ENCODE assay signal across 27 cellular contexts in the genomic region with DNA sequence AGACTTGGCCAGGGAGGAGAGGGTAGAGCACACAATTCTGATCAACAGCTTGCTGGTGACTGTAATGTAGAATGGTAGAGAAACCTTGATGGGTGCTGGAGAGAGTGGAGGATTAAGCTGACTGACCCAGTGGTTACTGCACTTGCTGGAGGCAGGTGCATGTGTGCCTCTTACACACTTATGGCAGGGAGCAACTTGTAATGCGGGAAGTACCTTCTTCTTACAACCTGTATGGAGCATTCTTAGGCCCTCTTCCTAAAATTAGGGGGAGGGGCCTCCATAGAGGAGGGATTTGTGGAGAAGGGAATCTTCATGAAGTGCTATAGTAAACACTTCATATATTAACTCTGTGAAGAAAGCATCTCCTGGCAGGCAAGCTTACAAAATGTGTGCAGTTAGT.
"Had no signal": no experiment of that assay in that cellular context is flagged by ENCODE, and none has a peak within 500 bp of the region (broad histone marks: within the 10 kb centered on the region; RNA-seq: fewer than 3 reads in every experiment).

No MANE protein-coding gene starts in this region.

- DNase-seq: activated CD4-positive, alpha-beta memory T cell treated with anti-CD3 and anti-CD28 coated beads for 36 hours; activated CD4-positive, alpha-beta T cell treated with anti-CD3 and anti-CD28 coated beads, Interleukin-2, amount 10 ng/mL, durations not matched to agents 24 days and 14 days; activated CD8-positive, alpha-beta memory T cell treated with anti-CD3 and anti-CD28 coated beads, Interleukin-2, amount 10 ng/mL, durations not matched to agents 7 days and 5 days; activated CD8-positive, alpha-beta memory T cell treated with anti-CD3 and anti-CD28 coated beads, Interleukin-2, amount 50 U/mL, for 4 hours; activated CD8-positive, alpha-beta T cell treated with anti-CD3 and anti-CD28 coated beads, Interleukin-2, amount 10 ng/mL, durations not matched to agents 7 days and 5 days; activated effector memory CD4-positive, alpha-beta T cell treated with anti-CD3 and anti-CD28 coated beads, Interleukin-2, amount 50 U/mL, for 16 hours; activated naive CD4-positive, alpha-beta T cell treated with anti-CD3 and anti-CD28 coated beads for 36 hours; activated naive CD8-positive, alpha-beta T cell treated with anti-CD3 and anti-CD28 coated beads for 36 hours; activated naive CD8-positive, alpha-beta T cell treated with anti-CD3 and anti-CD28 coated beads, Interleukin-2, amount 50 U/mL, for 24 hours; activated T-cell treated with anti-CD3 and anti-CD28 coated beads, Interleukin-2, amount 50 U/mL, for 1 hour; activated T-cell treated with anti-CD3 and anti-CD28 coated beads, Interleukin-2, amount 50 U/mL, for 48 hours; adrenal gland; amygdala; aorta; body of pancreas; caudate nucleus; cortex of kidney; effector CD8-positive, alpha-beta T cell; esophagus squamous epithelium; foreskin melanocyte; heart right ventricle; T-helper 2 cell had no signal

- H3K27me3 Mint-ChIP-seq: activated CD4-positive, alpha-beta memory T cell treated with anti-CD3 and anti-CD28 coated beads for 36 hours; activated CD4-positive, alpha-beta T cell treated with anti-CD3 and anti-CD28 coated beads, Interleukin-2, amount 10 ng/mL, durations not matched to agents 24 days and 14 days; activated CD8-positive, alpha-beta memory T cell treated with anti-CD3 and anti-CD28 coated beads, Interleukin-2, amount 10 ng/mL, durations not matched to agents 7 days and 5 days; activated naive CD4-positive, alpha-beta T cell treated with anti-CD3 and anti-CD28 coated beads, Interleukin-2, amount 50 U/mL, for 24 hours; activated naive CD8-positive, alpha-beta T cell treated with anti-CD3 and anti-CD28 coated beads for 36 hours; activated naive CD8-positive, alpha-beta T cell treated with anti-CD3 and anti-CD28 coated beads, Interleukin-2, amount 50 U/mL, for 24 hours had no signal

- H3K9me3 Mint-ChIP-seq: activated naive CD4-positive, alpha-beta T cell treated with anti-CD3 and anti-CD28 coated beads, Interleukin-2, amount 50 U/mL, for 24 hours had no signal

- H3K4me3 Mint-ChIP-seq: activated CD4-positive, alpha-beta memory T cell treated with anti-CD3 and anti-CD28 coated beads for 36 hours; activated CD4-positive, alpha-beta T cell treated with anti-CD3 and anti-CD28 coated beads, Interleukin-2, amount 10 ng/mL, durations not matched to agents 24 days and 14 days; activated CD8-positive, alpha-beta memory T cell treated with anti-CD3 and anti-CD28 coated beads, Interleukin-2, amount 10 ng/mL, durations not matched to agents 7 days and 5 days; activated CD8-positive, alpha-beta T cell treated with anti-CD3 and anti-CD28 coated beads, Interleukin-2, amount 10 ng/mL, durations not matched to agents 7 days and 5 days; activated naive CD4-positive, alpha-beta T cell treated with anti-CD3 and anti-CD28 coated beads for 36 hours; activated naive CD4-positive, alpha-beta T cell treated with anti-CD3 and anti-CD28 coated beads, Interleukin-2, amount 50 U/mL, for 24 hours; activated naive CD8-positive, alpha-beta T cell treated with anti-CD3 and anti-CD28 coated beads for 36 hours; activated naive CD8-positive, alpha-beta T cell treated with anti-CD3 and anti-CD28 coated beads, Interleukin-2, amount 50 U/mL, for 24 hours; activated T-helper 1 cell treated with anti-CD3 and anti-CD28 coated beads, Interleukin-12 subunit alpha, Interleukin-12 subunit beta, Interleukin-2, Interleukin-4 antibody, amounts not matched to agents 30 ng/mL and 10 ng/mL and 1 ng/mL, durations not matched to agents 14 hours and 24 hours and 36 hours; WTC11 had no signal

- H3K27ac Mint-ChIP-seq: activated CD4-positive, alpha-beta memory T cell treated with anti-CD3 and anti-CD28 coated beads for 36 hours; activated CD4-positive, alpha-beta T cell treated with anti-CD3 and anti-CD28 coated beads, Interleukin-2, amount 10 ng/mL, durations not matched to agents 24 days and 14 days; activated CD8-positive, alpha-beta memory T cell treated with anti-CD3 and anti-CD28 coated beads, Interleukin-2, amount 10 ng/mL, durations not matched to agents 7 days and 5 days; activated CD8-positive, alpha-beta T cell treated with anti-CD3 and anti-CD28 coated beads, Interleukin-2, amount 10 ng/mL, durations not matched to agents 7 days and 5 days; activated naive CD4-positive, alpha-beta T cell treated with anti-CD3 and anti-CD28 coated beads for 36 hours; activated naive CD4-positive, alpha-beta T cell treated with anti-CD3 and anti-CD28 coated beads, Interleukin-2, amount 50 U/mL, for 24 hours; activated naive CD8-positive, alpha-beta T cell treated with anti-CD3 and anti-CD28 coated beads for 36 hours; activated naive CD8-positive, alpha-beta T cell treated with anti-CD3 and anti-CD28 coated beads, Interleukin-2, amount 50 U/mL, for 24 hours; activated T-helper 1 cell treated with anti-CD3 and anti-CD28 coated beads, Interleukin-12 subunit alpha, Interleukin-12 subunit beta, Interleukin-2, Interleukin-4 antibody, amounts not matched to agents 30 ng/mL and 10 ng/mL and 1 ng/mL, durations not matched to agents 14 hours and 24 hours and 36 hours; activated T-helper 2 cell treated with anti-CD3 and anti-CD28 coated beads, Interferon-gamma antibody, Interleukin-2, Interleukin-4, amounts not matched to agents 10 μg/mL and 5 μg/mL and 100 μg/mL, durations not matched to agents 14 hours and 24 hours and 36 hours; WTC11 had no signal

- H3K36me3 Mint-ChIP-seq: activated naive CD4-positive, alpha-beta T cell treated with anti-CD3 and anti-CD28 coated beads, Interleukin-2, amount 50 U/mL, for 24 hours; activated naive CD8-positive, alpha-beta T cell treated with anti-CD3 and anti-CD28 coated beads for 36 hours; WTC11 had no signal

- ATAC-seq: activated CD8-positive, alpha-beta memory T cell treated with anti-CD3 and anti-CD28 coated beads, Interleukin-2, amount 10 ng/mL, durations not matched to agents 7 days and 5 days; activated CD8-positive, alpha-beta T cell treated with anti-CD3 and anti-CD28 coated beads, Interleukin-2, amount 10 ng/mL, durations not matched to agents 7 days and 5 days; activated naive CD8-positive, alpha-beta T cell treated with anti-CD3 and anti-CD28 coated beads, Interleukin-2, amount 50 U/mL, for 24 hours; body of pancreas; gastroesophageal sphincter; heart right ventricle; WTC11 had no signal

- H3K4me1 Mint-ChIP-seq: activated naive CD8-positive, alpha-beta T cell treated with anti-CD3 and anti-CD28 coated beads for 36 hours; activated naive CD8-positive, alpha-beta T cell treated with anti-CD3 and anti-CD28 coated beads, Interleukin-2, amount 50 U/mL, for 24 hours; WTC11 had no signal
